In genomic region chr7:1124164-1124563, GRCh38 we compare ENCODE assay signal across 13 cellular contexts. TPM values are rescaled to one million over a fixed set of nuclear protein-coding genes. Genes with fewer than 3 reads are reported as not detected.
DNase-seq lines count a peak whose midpoint lies in the region; ATAC-seq and TF ChIP-seq lines count a peak whose summit lies in the region.
"Had no signal": no experiment of that assay in that cellular context is flagged by ENCODE, and none has a peak within 500 bp of the region (broad histone marks: within the 10 kb centered on the region; RNA-seq: fewer than 3 reads in every experiment).

No MANE protein-coding gene starts in this region.

- no peaks in the 10 kb centered on the region for H3K27me3 Mint-ChIP-seq in natural killer cell treated with Interleukin-12 subunit alpha and Interleukin-12 subunit beta and Interleukin-15 and Interleukin-18, amount 100 ng/mL, for 72 hours
- no peaks in the 10 kb centered on the region for H3K27me3 Mint-ChIP-seq in natural killer cell (ENCODE audit: low read depth in 2 of 2)

- ATAC-seq in natural killer cell treated with Interleukin-12 subunit alpha and Interleukin-12 subunit beta and Interleukin-15 and Interleukin-18, amount 100 ng/mL, for 72 hours = no peak
- no peak for ATAC-seq in natural killer cell
- ATAC-seq in HG02642 (IDR thresholded peaks at IDR 0.05; ENCODE audit: poor library complexity, unreplicated experiment) = no peak
- ATAC-seq: K562 had no signal

- H3K4me1 Mint-ChIP-seq in natural killer cell treated with Interleukin-12 subunit alpha and Interleukin-12 subunit beta and Interleukin-15 and Interleukin-18, amount 100 ng/mL, for 72 hours (ENCODE audit: low read depth in 2 of 2) = no peaks in the 10 kb centered on the region
- H3K4me1 Mint-ChIP-seq in natural killer cell = no peaks in the 10 kb centered on the region

- peak; percentile 34 for DNase-seq in natural killer cell treated with Interleukin-12 subunit alpha and Interleukin-12 subunit beta and Interleukin-15 and Interleukin-18, amount 100 ng/mL, for 72 hours (ENCODE audit: low spot score)
- DNase-seq in natural killer cell (no peak), cardiac septum (ENCODE audit: low spot score) (peak; percentile 63), posterior vena cava (ENCODE audit: low spot score) (peak; percentile 87), NCI-H1092 treated with DMSO at 0.1 percent for 48 hours (lab: John Stamatoyannopoulos, UW) (no peak), epidermal melanocyte (ENCODE audit: insufficient read length, low spot score) (no peak), DMS 273 treated with DMSO at 0.1 percent for 48 hours (lab: John Stamatoyannopoulos, UW) (no peak)
- DNase-seq: activated T-cell treated with anti-CD3 and anti-CD28 coated beads, Interleukin-2, amount 50 U/mL, for 1 hour; cortex of kidney; GF-D8 had no signal

- H3K4me3 Mint-ChIP-seq in natural killer cell treated with Interleukin-12 subunit alpha and Interleukin-12 subunit beta and Interleukin-15 and Interleukin-18, amount 100 ng/mL, for 72 hours = no peak overlapping the region
- H3K4me3 Mint-ChIP-seq in natural killer cell = no peak overlapping the region
- H3K4me3 Mint-ChIP-seq: neural crest cell had no signal

- intact Hi-C loops in natural killer cell (cut with micrococcal nuclease) (no loop called here), cardiac septum (cut with DNase I) (loop anchor here (5.0 kb wide), 1 partner anchor 37 kb away; the partner anchor contains the start of gene GPER1), posterior vena cava (cut with DNase I) (loop anchor here in 1 of 2 donors (5.0 kb wide), 1 partner anchor 37 kb away; the partner anchor contains the start of gene GPER1)

- H3K36me3 Mint-ChIP-seq in natural killer cell treated with Interleukin-12 subunit alpha and Interleukin-12 subunit beta and Interleukin-15 and Interleukin-18, amount 100 ng/mL, for 72 hours = no peaks in the 10 kb centered on the region
- no peaks in the 10 kb centered on the region for H3K36me3 Mint-ChIP-seq in natural killer cell

- H3K27ac Mint-ChIP-seq in natural killer cell treated with Interleukin-12 subunit alpha and Interleukin-12 subunit beta and Interleukin-15 and Interleukin-18, amount 100 ng/mL, for 72 hours = no peak overlapping the region
- H3K27ac Mint-ChIP-seq in natural killer cell = no peak overlapping the region

- no peaks in the 10 kb centered on the region for H3K9me3 Mint-ChIP-seq in natural killer cell treated with Interleukin-12 subunit alpha and Interleukin-12 subunit beta and Interleukin-15 and Interleukin-18, amount 100 ng/mL, for 72 hours
- H3K9me3 Mint-ChIP-seq in natural killer cell = no peaks in the 10 kb centered on the region
- H3K9me3 Mint-ChIP-seq: neural crest cell had no signal

- no peak for TF ChIP-seq CTCF in natural killer cell (IDR thresholded peaks at IDR 0.05)

RNA-seq across cellular contexts. Expression of gene ZFAND2A, which starts 35.8 kb away (rescaled TPM):
- total RNA-seq in natural killer cell treated with Interleukin-12 subunit alpha and Interleukin-12 subunit beta and Interleukin-15 and Interleukin-18, amount 100 ng/mL, for 72 hours = 10 to 100 TPM; 34.7 to 41.2 TPM
- total RNA-seq in natural killer cell = 100 to 1,000 TPM in 2 of 3 donors, 10 to 100 TPM in 1; 99.1 to 122 (median 106) TPM
- 8.8 TPM for total RNA-seq in cardiac septum
- 10 to 100 TPM; 22.6 to 30.9 TPM for total RNA-seq in posterior vena cava

RNA-seq across cellular contexts. Expression of gene GPER1, which starts 36.3 kb away (rescaled TPM):
- not detected for total RNA-seq in natural killer cell treated with Interleukin-12 subunit alpha and Interleukin-12 subunit beta and Interleukin-15 and Interleukin-18, amount 100 ng/mL, for 72 hours
- total RNA-seq in natural killer cell (under 1 TPM in 2 of 3 donors, not detected in 1; 0.25 to 0.26 TPM), cardiac septum (2.9 TPM), posterior vena cava (1 to 10 TPM; 5.5 to 6.6 TPM)

Comparison
In these comparisons a context has a peak if more than half of its experiments do, and no peak if none do; other contexts are left out.
1. DNase-seq: peak in natural killer cell treated with Interleukin-12 subunit alpha and Interleukin-12 subunit beta and Interleukin-15 and Interleukin-18, amount 100 ng/mL, for 72 hours (single experiment), cardiac septum (single experiment) and posterior vena cava (single experiment); none in natural killer cell (single experiment), NCI-H1092 treated with DMSO at 0.1 percent for 48 hours (single experiment), epidermal melanocyte (single experiment) and DMS 273 treated with DMSO at 0.1 percent for 48 hours (single experiment).